Comparison of ENCODE assay signal across 1 cellular context in the genomic region with DNA sequence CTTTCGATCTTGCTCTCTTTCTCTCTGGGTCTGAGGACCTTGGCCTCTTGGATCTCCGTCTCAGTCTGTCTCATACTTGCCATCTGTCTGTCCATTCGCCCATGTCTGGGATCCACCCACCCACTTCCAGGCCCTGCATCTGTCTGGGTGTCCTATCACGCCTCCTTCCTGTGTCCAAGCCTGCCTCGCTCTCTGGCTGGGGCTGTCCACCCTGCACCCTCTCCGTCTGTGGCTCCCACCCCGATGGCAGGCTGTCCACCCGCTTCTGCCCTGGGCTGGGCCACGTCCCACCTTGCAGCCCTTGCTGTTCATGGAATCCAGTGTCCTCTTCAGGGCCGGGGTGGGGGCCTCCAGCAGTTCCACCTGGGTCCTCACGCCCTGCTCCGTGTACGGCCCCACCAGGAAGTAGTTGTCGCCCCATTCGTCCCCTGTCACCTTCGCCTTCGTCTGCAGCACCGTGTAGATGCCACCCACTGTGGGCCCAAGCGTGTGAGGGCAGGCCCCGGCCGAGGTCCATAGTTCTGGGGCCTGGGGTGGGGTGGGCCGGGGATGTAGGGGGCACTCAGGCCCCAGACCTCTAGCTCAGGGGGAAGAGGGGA.
TF ChIP-seq lines count a peak whose summit lies in the region.

No MANE protein-coding gene starts in this region.

TF ChIP-seq in GM12878, 131 proteins besides CTCF, POLR2A, EP300 and RAD21:
- no peak for TF ChIP-seq ZSCAN29 (IDR thresholded peaks at IDR 0.05)
- no peak for TF ChIP-seq KLF5 (IDR thresholded peaks at IDR 0.05; ENCODE audit: partially characterized antibody)
- no peak for TF ChIP-seq RB1 (IDR thresholded peaks at IDR 0.05; ENCODE audit: borderline replicate concordance)
- no peak for TF ChIP-seq SMAD1 (IDR thresholded peaks at IDR 0.05; ENCODE audit: low read depth, partially characterized antibody)
- TF ChIP-seq, protein P1, sequence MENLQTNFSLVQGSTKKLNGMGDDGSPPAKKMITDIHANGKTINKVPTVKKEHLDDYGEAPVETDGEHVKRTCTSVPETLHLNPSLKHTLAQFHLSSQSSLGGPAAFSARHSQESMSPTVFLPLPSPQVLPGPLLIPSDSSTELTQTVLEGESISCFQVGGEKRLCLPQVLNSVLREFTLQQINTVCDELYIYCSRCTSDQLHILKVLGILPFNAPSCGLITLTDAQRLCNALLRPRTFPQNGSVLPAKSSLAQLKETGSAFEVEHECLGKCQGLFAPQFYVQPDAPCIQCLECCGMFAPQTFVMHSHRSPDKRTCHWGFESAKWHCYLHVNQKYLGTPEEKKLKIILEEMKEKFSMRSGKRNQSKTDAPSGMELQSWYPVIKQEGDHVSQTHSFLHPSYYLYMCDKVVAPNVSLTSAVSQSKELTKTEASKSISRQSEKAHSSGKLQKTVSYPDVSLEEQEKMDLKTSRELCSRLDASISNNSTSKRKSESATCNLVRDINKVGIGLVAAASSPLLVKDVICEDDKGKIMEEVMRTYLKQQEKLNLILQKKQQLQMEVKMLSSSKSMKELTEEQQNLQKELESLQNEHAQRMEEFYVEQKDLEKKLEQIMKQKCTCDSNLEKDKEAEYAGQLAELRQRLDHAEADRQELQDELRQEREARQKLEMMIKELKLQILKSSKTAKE (IDR thresholded peaks at IDR 0.05; ENCODE audit: low read depth, poor library complexity, severe bottlenecking) = no peak
- TF ChIP-seq NR2C2 (IDR thresholded peaks at IDR 0.05; ENCODE audit: borderline replicate concordance, control insufficient read depth, insufficient read length, low read depth) = no peak
- no peak for TF ChIP-seq SRF (IDR thresholded peaks at IDR 0.05; ENCODE audit: low read depth in 2 of 2, low read length in 2 of 2)
- TF ChIP-seq TCF3 (IDR thresholded peaks at IDR 0.05; ENCODE audit: borderline replicate concordance, insufficient read depth, low read depth, low read length) = no peak
- TF ChIP-seq, protein P2, sequence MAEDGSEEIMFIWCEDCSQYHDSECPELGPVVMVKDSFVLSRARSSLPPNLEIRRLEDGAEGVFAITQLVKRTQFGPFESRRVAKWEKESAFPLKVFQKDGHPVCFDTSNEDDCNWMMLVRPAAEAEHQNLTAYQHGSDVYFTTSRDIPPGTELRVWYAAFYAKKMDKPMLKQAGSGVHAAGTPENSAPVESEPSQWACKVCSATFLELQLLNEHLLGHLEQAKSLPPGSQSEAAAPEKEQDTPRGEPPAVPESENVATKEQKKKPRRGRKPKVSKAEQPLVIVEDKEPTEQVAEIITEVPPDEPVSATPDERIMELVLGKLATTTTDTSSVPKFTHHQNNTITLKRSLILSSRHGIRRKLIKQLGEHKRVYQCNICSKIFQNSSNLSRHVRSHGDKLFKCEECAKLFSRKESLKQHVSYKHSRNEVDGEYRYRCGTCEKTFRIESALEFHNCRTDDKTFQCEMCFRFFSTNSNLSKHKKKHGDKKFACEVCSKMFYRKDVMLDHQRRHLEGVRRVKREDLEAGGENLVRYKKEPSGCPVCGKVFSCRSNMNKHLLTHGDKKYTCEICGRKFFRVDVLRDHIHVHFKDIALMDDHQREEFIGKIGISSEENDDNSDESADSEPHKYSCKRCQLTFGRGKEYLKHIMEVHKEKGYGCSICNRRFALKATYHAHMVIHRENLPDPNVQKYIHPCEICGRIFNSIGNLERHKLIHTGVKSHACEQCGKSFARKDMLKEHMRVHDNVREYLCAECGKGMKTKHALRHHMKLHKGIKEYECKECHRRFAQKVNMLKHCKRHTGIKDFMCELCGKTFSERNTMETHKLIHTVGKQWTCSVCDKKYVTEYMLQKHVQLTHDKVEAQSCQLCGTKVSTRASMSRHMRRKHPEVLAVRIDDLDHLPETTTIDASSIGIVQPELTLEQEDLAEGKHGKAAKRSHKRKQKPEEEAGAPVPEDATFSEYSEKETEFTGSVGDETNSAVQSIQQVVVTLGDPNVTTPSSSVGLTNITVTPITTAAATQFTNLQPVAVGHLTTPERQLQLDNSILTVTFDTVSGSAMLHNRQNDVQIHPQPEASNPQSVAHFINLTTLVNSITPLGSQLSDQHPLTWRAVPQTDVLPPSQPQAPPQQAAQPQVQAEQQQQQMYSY (CRISPR knock-in tag; IDR thresholded peaks at IDR 0.05) = no peak
- TF ChIP-seq NR2C1 (IDR thresholded peaks at IDR 0.05) = no peak
- no peak for TF ChIP-seq NFIC (IDR thresholded peaks at IDR 0.05; ENCODE audit: low read depth, low read length)
- TF ChIP-seq YBX1 (IDR thresholded peaks at IDR 0.05) = no peak
- no peak for TF ChIP-seq EED (IDR thresholded peaks at IDR 0.05; ENCODE audit: low read depth)
- TF ChIP-seq SMARCA5 (IDR thresholded peaks at IDR 0.05) = no peak
- TF ChIP-seq STAT3 (IDR thresholded peaks at IDR 0.05; ENCODE audit: low read depth, low read length) = no peak
